Comparison of ENCODE assay signal across 18 cellular contexts in the genomic region with DNA sequence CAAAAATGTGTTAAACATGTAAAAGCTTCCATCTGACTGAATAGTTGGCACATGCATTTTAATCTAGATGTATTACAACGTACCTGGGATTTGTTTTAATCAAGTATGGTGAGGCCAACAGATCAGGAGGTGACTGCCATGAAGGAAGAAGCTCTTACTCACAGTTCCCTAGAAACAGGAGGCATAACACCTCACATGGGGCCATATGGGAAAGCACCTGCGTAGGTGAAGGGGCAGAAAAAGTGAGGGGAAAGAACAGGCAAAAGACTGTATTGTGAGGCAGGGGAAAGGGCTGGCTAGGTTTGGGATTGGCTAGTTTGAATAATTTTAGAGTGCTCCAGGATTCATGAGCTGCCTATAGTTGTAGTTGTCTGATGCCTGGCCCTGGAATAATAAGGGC. TPM values are rescaled to one million over a fixed set of nuclear protein-coding genes. Genes with fewer than 3 reads are reported as not detected.
DNase-seq lines count a peak whose midpoint lies in the region; ATAC-seq and TF ChIP-seq lines count a peak whose summit lies in the region.
"Had no signal": no experiment of that assay in that cellular context is flagged by ENCODE, and none has a peak within 500 bp of the region (broad histone marks: within the 10 kb centered on the region; RNA-seq: fewer than 3 reads in every experiment).

No MANE protein-coding gene starts in this region.

- H3K9me3 ChIP-seq in CD4-positive, CD25-positive, alpha-beta regulatory T cell (ENCODE audit: control insufficient read depth in 2 of 2, low read length in 2 of 2): no peaks in the 10 kb centered on the region
- H3K9me3 ChIP-seq in adipocyte (ENCODE audit: control insufficient read depth, low read length): no peaks in the 10 kb centered on the region
- no peaks in the 10 kb centered on the region for H3K9me3 ChIP-seq in osteoblast (ENCODE audit: low read depth, low read length)
- H3K9me3 ChIP-seq: heart left ventricle, right atrium auricular region, tibial artery had no signal

- no peaks in the 10 kb centered on the region for H3K27me3 Mint-ChIP-seq in CD4-positive, CD25-positive, alpha-beta regulatory T cell
- H3K27me3 Mint-ChIP-seq: activated naive CD4-positive, alpha-beta T cell treated with anti-CD3 and anti-CD28 coated beads, Interleukin-2, amount 50 U/mL, for 24 hours had no signal

- peaks cover 49 to 82% (median 68%) of the 10 kb centered on the region in 4 donors for H3K4me1 Mint-ChIP-seq in CD4-positive, CD25-positive, alpha-beta regulatory T cell

- H3K36me3 Mint-ChIP-seq in CD4-positive, CD25-positive, alpha-beta regulatory T cell: peaks cover 28% of the 10 kb centered on the region

- TF ChIP-seq CTCF in osteoblast (IDR thresholded peaks at IDR 0.05; ENCODE audit: extremely low read depth, low read depth, low read length): no peak

- H3K4me2 ChIP-seq in osteoblast (ENCODE audit: insufficient read depth, low read length): no peak overlapping the region

- H4K20me1 ChIP-seq in osteoblast (ENCODE audit: insufficient read depth, low read length): no peaks in the 10 kb centered on the region

- peaks cover 66% of the 10 kb centered on the region for H3K79me2 ChIP-seq in ACC112 (ENCODE audit: control insufficient read depth, insufficient read depth, low read length, unreplicated experiment)
- peaks cover 55% of the 10 kb centered on the region for H3K79me2 ChIP-seq in osteoblast (ENCODE audit: insufficient read depth, low read length)

- H2AFZ ChIP-seq in ACC112 (ENCODE audit: low read length, unreplicated experiment) (no peak overlapping the region), osteoblast (ENCODE audit: low read length) (no peak overlapping the region)

- peaks cover 68% of the 10 kb centered on the region for H3K4me1 ChIP-seq in ACC112 (ENCODE audit: control insufficient read depth, insufficient read depth, low read length, unreplicated experiment)
- peaks cover 29% of the 10 kb centered on the region for H3K4me1 ChIP-seq in CD4-positive, CD25-positive, alpha-beta regulatory T cell (ENCODE audit: control insufficient read depth, insufficient read depth, low read length, poor library complexity, severe bottlenecking)
- peaks cover 75% of the 10 kb centered on the region for H3K4me1 ChIP-seq in adipocyte (ENCODE audit: control insufficient read depth, insufficient read depth, low read length)
- peaks cover 70% of the 10 kb centered on the region for H3K4me1 ChIP-seq in osteoblast (ENCODE audit: insufficient read depth, low read length)

- ATAC-seq in CD4-positive, CD25-positive, alpha-beta regulatory T cell (ENCODE audit: low read depth in 2 of 2): no peak
- no peak for ATAC-seq in HG03565 (IDR thresholded peaks at IDR 0.05; ENCODE audit: unreplicated experiment)
- ATAC-seq: heart left ventricle had no signal

- DNase-seq in CD4-positive, CD25-positive, alpha-beta regulatory T cell: no peak
- no peak for DNase-seq in adipocyte (ENCODE audit: low read depth)
- DNase-seq in osteoblast (ENCODE audit: insufficient read length, low spot score, missing footprints): no peak
- no peak for DNase-seq in DMS153 treated with DMSO at 0.1 percent for 48 hours (lab: John Stamatoyannopoulos, UW; ENCODE audit: unreplicated experiment)
- no peak for DNase-seq in NCI-H2107 treated with DMSO at 0.1 percent for 48 hours (lab: John Stamatoyannopoulos, UW; ENCODE audit: unreplicated experiment)
- DNase-seq: DMS153; dorsolateral prefrontal cortex; heart left ventricle; MM.1S; NCI-H1694 treated with DMSO at 0.1 percent for 48 hours; SHP77 treated with DMSO at 0.1 percent for 48 hours; stimulated activated CD4-positive, alpha-beta T cell treated with anti-CD3 and anti-CD28 coated beads, Interleukin-1b, Interleukin-23, amount 100 ng/mL, for 48 hours; T-helper 9 cell; tibial artery had no signal

- H3K27ac Mint-ChIP-seq in CD4-positive, CD25-positive, alpha-beta regulatory T cell: peak overlapping the region in 1 of 3 donors; percentile 25
- H3K27ac Mint-ChIP-seq: activated naive CD4-positive, alpha-beta T cell treated with anti-CD3 and anti-CD28 coated beads, Interleukin-2, amount 50 U/mL, for 24 hours had no signal

- H3K27me3 ChIP-seq in ACC112 (ENCODE audit: insufficient read depth, low read length): no peaks in the 10 kb centered on the region
- H3K27me3 ChIP-seq in CD4-positive, CD25-positive, alpha-beta regulatory T cell (ENCODE audit: control insufficient read depth, insufficient read depth, low read length): no peaks in the 10 kb centered on the region
- H3K27me3 ChIP-seq in adipocyte (replicated peaks; ENCODE audit: control insufficient read depth, insufficient read depth, low read length): no peaks in the 10 kb centered on the region
- H3K27me3 ChIP-seq in osteoblast (ENCODE audit: insufficient read depth, low read length): no peaks in the 10 kb centered on the region
- H3K27me3 ChIP-seq: dorsolateral prefrontal cortex, heart left ventricle, right atrium auricular region, tibial artery had no signal

- H3K36me3 ChIP-seq in ACC112 (ENCODE audit: insufficient read depth, low read length) (no peaks in the 10 kb centered on the region), adipocyte (ENCODE audit: control insufficient read depth, insufficient read depth, low read length, severe bottlenecking) (no peaks in the 10 kb centered on the region), osteoblast (ENCODE audit: insufficient read depth, low read length) (no peaks in the 10 kb centered on the region)
- H3K36me3 ChIP-seq in CD4-positive, CD25-positive, alpha-beta regulatory T cell (ENCODE audit: control insufficient read depth, insufficient read depth, low read length): peaks cover 11% of the 10 kb centered on the region
- H3K36me3 ChIP-seq: heart left ventricle, right atrium auricular region, tibial artery had no signal

- peak overlapping the region; percentile 91 for H3K27ac ChIP-seq in ACC112 (ENCODE audit: low read depth, low read length)
- H3K27ac ChIP-seq in CD4-positive, CD25-positive, alpha-beta regulatory T cell (ENCODE audit: insufficient read depth, low read length, poor library complexity, severe bottlenecking): no peak overlapping the region
- H3K27ac ChIP-seq in osteoblast (ENCODE audit: low read depth, low read length): peak overlapping the region; percentile 78
- H3K27ac ChIP-seq: dorsolateral prefrontal cortex, right atrium auricular region had no signal

- peak overlapping the region in 2 of 4 donors; percentile 20 to 50 for H3K4me3 Mint-ChIP-seq in CD4-positive, CD25-positive, alpha-beta regulatory T cell

- no peaks in the 10 kb centered on the region for H3K9me3 Mint-ChIP-seq in CD4-positive, CD25-positive, alpha-beta regulatory T cell
- H3K9me3 Mint-ChIP-seq: activated naive CD4-positive, alpha-beta T cell treated with anti-CD3 and anti-CD28 coated beads, Interleukin-2, amount 50 U/mL, for 24 hours had no signal

- H3K4me3 ChIP-seq in ACC112 (ENCODE audit: low read depth, low read length) (no peak overlapping the region), adipocyte (ENCODE audit: low read length) (no peak overlapping the region), osteoblast (ENCODE audit: insufficient read depth, low read length) (no peak overlapping the region)
- peak overlapping the region; percentile 42 for H3K4me3 ChIP-seq in CD4-positive, CD25-positive, alpha-beta regulatory T cell (ENCODE audit: low read depth, low read length)
- H3K4me3 ChIP-seq: dorsolateral prefrontal cortex, heart left ventricle, right atrium auricular region, tibial artery had no signal

- peak overlapping the region; percentile 6 for H3K9ac ChIP-seq in adipocyte (ENCODE audit: low read length)

RNA-seq across cellular contexts. Expression of a gene that starts 9.6 kb away (rescaled TPM):
- total RNA-seq in CD4-positive, CD25-positive, alpha-beta regulatory T cell: 47.3 TPM
- polyA plus RNA-seq in CD4-positive, CD25-positive, alpha-beta regulatory T cell: 100 to 1,000 TPM in 3 of 4 donors, 10 to 100 TPM in 1; 98.4 to 160 (median 127) TPM
- 122 and 134 TPM in 2 replicates for total RNA-seq in osteoblast

RNA-seq across cellular contexts. Expression of a gene that starts 57.3 kb away (rescaled TPM):
- 66.3 TPM for total RNA-seq in CD4-positive, CD25-positive, alpha-beta regulatory T cell
- polyA plus RNA-seq in CD4-positive, CD25-positive, alpha-beta regulatory T cell: 10 to 100 TPM; 37.9 to 53.1 (median 46.3) TPM
- 103 and 104 TPM in 2 replicates for total RNA-seq in osteoblast
